ENCODE assay signal across 31 cellular contexts in the genomic region with DNA sequence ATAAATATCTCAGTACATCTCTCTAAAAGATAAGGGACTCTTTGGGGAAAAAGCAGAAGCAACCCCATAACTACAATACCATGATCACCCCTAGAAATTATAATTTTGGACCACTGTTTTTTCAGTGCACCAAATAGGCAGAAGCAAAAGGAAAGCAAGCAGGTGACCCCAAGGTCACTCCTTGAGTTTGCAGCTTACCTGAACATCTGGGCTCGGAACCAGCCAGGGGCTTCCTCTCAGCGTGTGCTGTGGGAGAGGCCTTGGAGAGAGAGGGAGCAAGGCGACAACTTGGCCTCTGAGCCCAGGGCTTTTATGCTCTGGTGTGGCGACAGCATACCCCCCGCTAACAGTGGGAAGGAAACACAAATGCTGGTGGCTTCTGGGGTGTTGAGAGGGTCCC.
"Had no signal": no experiment of that assay in that cellular context is flagged by ENCODE, and none has a peak within 500 bp of the region (broad histone marks: within the 10 kb centered on the region; RNA-seq: fewer than 3 reads in every experiment).

No MANE protein-coding gene starts in this region.

- H3K79me2 ChIP-seq: parathyroid adenoma had no signal

- H3K4me1 Mint-ChIP-seq: naive thymus-derived CD4-positive, alpha-beta T cell; natural killer cell; neural crest cell; stimulated activated effector memory CD8-positive, alpha-beta T cell treated with anti-CD3 and anti-CD28 coated beads, Interleukin-12 subunit alpha, Interleukin-12 subunit beta, amount 100 ng/mL, for 72 hours; stimulated activated naive CD8-positive, alpha-beta T cell treated with anti-CD3 and anti-CD28 coated beads, Interleukin-15, amount 100 ng/mL, for 72 hours had no signal

- FAIRE-seq: small intestine had no signal

- H3K9ac ChIP-seq: parathyroid adenoma had no signal

- H3K4me3 Mint-ChIP-seq: naive thymus-derived CD4-positive, alpha-beta T cell; natural killer cell; nephron; neural crest cell; stimulated activated effector memory CD8-positive, alpha-beta T cell treated with anti-CD3 and anti-CD28 coated beads, Interleukin-12 subunit alpha, Interleukin-12 subunit beta, amount 100 ng/mL, for 72 hours; stimulated activated naive CD8-positive, alpha-beta T cell treated with anti-CD3 and anti-CD28 coated beads, Interleukin-15, amount 100 ng/mL, for 72 hours; type B pancreatic cell had no signal

- H3K4me1 ChIP-seq: parathyroid adenoma, psoas muscle, right lobe of liver, suprapubic skin, tibial artery, transverse colon, upper lobe of right lung, uterus had no signal

- ATAC-seq: naive thymus-derived CD4-positive, alpha-beta T cell; natural killer cell; psoas muscle; right cardiac atrium; right lobe of liver; stimulated activated effector memory CD8-positive, alpha-beta T cell treated with anti-CD3 and anti-CD28 coated beads, Interleukin-12 subunit alpha, Interleukin-12 subunit beta, amount 100 ng/mL, for 72 hours; stimulated activated naive CD8-positive, alpha-beta T cell treated with anti-CD3 and anti-CD28 coated beads, Interleukin-15, amount 100 ng/mL, for 72 hours; stimulated activated naive CD8-positive, alpha-beta T cell treated with anti-CD3 and anti-CD28 coated beads, Interleukin-15, Interleukin-2, amounts not matched to agents 100 U/mL and 50 U/mL, for 24 hours; upper lobe of right lung had no signal

- H3K36me3 ChIP-seq: ovary, uterus had no signal

- H3K27me3 ChIP-seq: neutrophil, ovary, right lobe of liver, sigmoid colon, suprapubic skin, testis, tibial artery, transverse colon, upper lobe of right lung, uterus had no signal

- H3K9me3 Mint-ChIP-seq: naive thymus-derived CD4-positive, alpha-beta T cell; natural killer cell; nephron; neural crest cell; stimulated activated effector memory CD8-positive, alpha-beta T cell treated with anti-CD3 and anti-CD28 coated beads, Interleukin-12 subunit alpha, Interleukin-12 subunit beta, amount 100 ng/mL, for 72 hours; stimulated activated naive CD8-positive, alpha-beta T cell treated with anti-CD3 and anti-CD28 coated beads, Interleukin-15, amount 100 ng/mL, for 72 hours; type B pancreatic cell had no signal

- H3K9me3 ChIP-seq: neutrophil, ovary, psoas muscle, right lobe of liver, sigmoid colon, suprapubic skin, testis, tibial artery, transverse colon, upper lobe of right lung, uterus had no signal

- H3K4me3 ChIP-seq: ovary, psoas muscle, right lobe of liver, sigmoid colon, suprapubic skin, testis, tibial artery, transverse colon, upper lobe of right lung, uterus had no signal

- DNase-seq: naive thymus-derived CD4-positive, alpha-beta T cell; natural killer cell; nucleus accumbens; ovary; posterior cingulate gyrus; psoas muscle; right cardiac atrium; right lobe of liver; sigmoid colon; small intestine; stimulated activated CD4-positive, alpha-beta T cell treated with anti-CD3 and anti-CD28 coated beads, Interleukin-15, amount 100 ng/mL, for 24 hours; stimulated activated CD4-positive, alpha-beta T cell treated with anti-CD3 and anti-CD28 coated beads, Interleukin-2, amount 100 ng/mL, for 24 hours; stimulated activated CD4-positive, alpha-beta T cell treated with anti-CD3 and anti-CD28 coated beads, Interleukin-2, amount 100 ng/mL, for 48 hours; stimulated activated CD4-positive, alpha-beta T cell treated with anti-CD3 and anti-CD28 coated beads, Interleukin-4, amount 100 ng/mL, for 24 hours; stimulated activated naive CD4-positive, alpha-beta T cell; stimulated activated naive CD8-positive, alpha-beta T cell treated with anti-CD3 and anti-CD28 coated beads, Interleukin-15, amount 100 ng/mL, for 72 hours; stimulated activated naive CD8-positive, alpha-beta T cell treated with anti-CD3 and anti-CD28 coated beads, Interleukin-15, Interleukin-2, amounts not matched to agents 100 U/mL and 50 U/mL, for 24 hours; substantia nigra; testis; tibial artery; transverse colon; upper lobe of right lung; uterus had no signal

- H3K27me3 Mint-ChIP-seq: naive thymus-derived CD4-positive, alpha-beta T cell; progenitor cell of endocrine pancreas; stimulated activated naive CD8-positive, alpha-beta T cell treated with anti-CD3 and anti-CD28 coated beads, Interleukin-15, amount 100 ng/mL, for 72 hours; type B pancreatic cell had no signal

- H3K27ac ChIP-seq: neutrophil, ovary, parathyroid adenoma, psoas muscle, right lobe of liver, sigmoid colon, suprapubic skin, testis, tibial artery, transverse colon, upper lobe of right lung, uterus had no signal

- H2AFZ ChIP-seq: parathyroid adenoma had no signal

- H3K27ac Mint-ChIP-seq: naive thymus-derived CD4-positive, alpha-beta T cell; natural killer cell; nephron; progenitor cell of endocrine pancreas; stimulated activated effector memory CD8-positive, alpha-beta T cell treated with anti-CD3 and anti-CD28 coated beads, Interleukin-12 subunit alpha, Interleukin-12 subunit beta, amount 100 ng/mL, for 72 hours; type B pancreatic cell had no signal
